In genomic region chr19:49847731-49848696, GRCh38 we compare ENCODE assay signal across 10 cellular contexts. TPM values are rescaled to one million over a fixed set of nuclear protein-coding genes. Genes with fewer than 3 reads are reported as not detected.
DNase-seq lines count a peak whose midpoint lies in the region; ATAC-seq, FAIRE-seq and TF ChIP-seq lines count a peak whose summit lies in the region.
"Had no signal": no experiment of that assay in that cellular context is flagged by ENCODE, and none has a peak within 500 bp of the region (broad histone marks: within the 10 kb centered on the region; RNA-seq: fewer than 3 reads in every experiment).

No MANE protein-coding gene starts in this region.

- H3K27ac ChIP-seq in keratinocyte (ENCODE audit: control insufficient read depth, insufficient read depth, low read length) (peak overlapping the region; percentile 24), colonic mucosa (no peak overlapping the region)
- H3K27ac ChIP-seq: uterus, VCaP had no signal

- H3K27me3 ChIP-seq in keratinocyte (ENCODE audit: control insufficient read depth, extremely low read depth, insufficient read depth, low read length) (no peaks in the 10 kb centered on the region), colonic mucosa (no peaks in the 10 kb centered on the region)
- H3K27me3 ChIP-seq: uterus had no signal

- FAIRE-seq in keratinocyte (lab: Jason Lieb, UNC) = peak; percentile 49

- TF ChIP-seq CTCF in WTC11 (IDR thresholded peaks at IDR 0.05) (no peak), keratinocyte (optimal IDR thresholded peaks at IDR 0.05 in 1 of 3, IDR thresholded peaks at IDR 0.05 in 1 of 3, conservative IDR thresholded peaks at IDR 0.05 in 1 of 3; ENCODE audit: extremely low read depth in 1 of 3, insufficient read depth in 2 of 3, low read length in 3 of 3) (no peak), colonic mucosa (IDR thresholded peaks at IDR 0.05) (no peak)

- H3K9ac ChIP-seq in keratinocyte (ENCODE audit: control insufficient read depth, extremely low read depth, insufficient read depth, low read length) = no peak overlapping the region
- H3K9ac ChIP-seq in colonic mucosa (ENCODE audit: low read depth in 2 of 2, low read length in 2 of 2) = no peak overlapping the region

- dilution Hi-C loops in keratinocyte (cut with MboI; ENCODE audit: extremely low pct_ligation_motif_present, low sequenced_read_pairs) = no loop called here

- peak overlapping the region; percentile 47 for H3K4me2 ChIP-seq in keratinocyte (ENCODE audit: control insufficient read depth, extremely low read depth, insufficient read depth, low read depth, low read length)

- CTCF ChIA-PET in WTC11 (lab: Charles Lee) = interaction anchor here (1.2 kb wide), 1 partner anchor 35 kb away, joined by 4 read pairs; the partner anchor contains the start of gene FUZ

- H3K36me3 Mint-ChIP-seq in WTC11 = peaks cover 21% of the 10 kb centered on the region

- H3K36me3 ChIP-seq in keratinocyte (ENCODE audit: control insufficient read depth in 2 of 2, extremely low read depth in 1 of 2, insufficient read depth in 2 of 2, low read length in 2 of 2) (no peaks in the 10 kb centered on the region), colonic mucosa (no peaks in the 10 kb centered on the region)
- H3K36me3 ChIP-seq: uterus had no signal

- H3K4me1 ChIP-seq in keratinocyte (ENCODE audit: control insufficient read depth, extremely low read depth, insufficient read depth, low read length) (peaks cover 24% of the 10 kb centered on the region), colonic mucosa (peaks cover 7% of the 10 kb centered on the region)

- H3K79me2 ChIP-seq in keratinocyte (ENCODE audit: control insufficient read depth, insufficient read depth, low read length) = peaks cover 9% of the 10 kb centered on the region

- H3K4me3 ChIP-seq in keratinocyte (ENCODE audit: control insufficient read depth in 2 of 3, extremely low read depth in 1 of 3, insufficient read depth in 2 of 3, low read depth in 1 of 3, low read length in 3 of 3) (no peak overlapping the region), colonic mucosa (no peak overlapping the region)
- H3K4me3 ChIP-seq: uterus had no signal

- POLR2A ChIA-PET in WTC11 (lab: Charles Lee) = interaction anchor here (1.0 kb wide), 1 partner anchor 17 kb away, joined by 5 read pairs; no protein-coding TSS in a partner anchor

- no peak overlapping the region for H2AFZ ChIP-seq in keratinocyte (ENCODE audit: control insufficient read depth, low read length)

- H3K9me3 ChIP-seq in keratinocyte (ENCODE audit: control insufficient read depth, low read depth, low read length) (no peaks in the 10 kb centered on the region), colonic mucosa (no peaks in the 10 kb centered on the region)
- H3K9me3 ChIP-seq: uterus had no signal

- intact Hi-C loops in colonic mucosa (cut with DNase I) = no loop called here

- no peak for TF ChIP-seq EP300 in Ishikawa (IDR thresholded peaks at IDR 0.05; ENCODE audit: borderline replicate concordance)

- no peak overlapping the region for H3K4me3 Mint-ChIP-seq in WTC11

- ATAC-seq in WTC11 (no peak), HG02759 (IDR thresholded peaks at IDR 0.05; ENCODE audit: unreplicated experiment) (no peak)

- H3K9me1 ChIP-seq in keratinocyte (ENCODE audit: control insufficient read depth, extremely low read depth, insufficient read depth, low read length) = no peaks in the 10 kb centered on the region

- TF ChIP-seq RAD21 in Ishikawa (IDR thresholded peaks at IDR 0.05; ENCODE audit: low read depth) = no peak

- peaks cover 20% of the 10 kb centered on the region for H3K4me1 Mint-ChIP-seq in WTC11

- DNase-seq in CD1c-positive myeloid dendritic cell (ENCODE audit: extremely low spot score) = peak; percentile 72
- no peak for DNase-seq in WTC11 (ENCODE audit: low spot score)
- no peak for DNase-seq in keratinocyte (ENCODE audit: low read depth, low spot score)
- DNase-seq in cerebellar cortex (ENCODE audit: low spot score) = no peak
- DNase-seq in colonic mucosa = no peak
- no peak for DNase-seq in Ammon's horn (ENCODE audit: low spot score)
- DNase-seq: uterus had no signal

- H3K9me3 Mint-ChIP-seq in WTC11 = peaks cover 10% of the 10 kb centered on the region

- no peak overlapping the region for H3K27ac Mint-ChIP-seq in WTC11

- peaks cover 3% of the 10 kb centered on the region for H4K20me1 ChIP-seq in keratinocyte (ENCODE audit: control insufficient read depth, extremely low read depth, insufficient read depth, low read length)

- H3K27me3 Mint-ChIP-seq in WTC11 (ENCODE audit: low read depth) = peaks cover 3% of the 10 kb centered on the region; the same call in 1 of the 2 replicates

TF ChIP-seq in Ishikawa, 13 proteins besides CTCF, POLR2A, EP300 and RAD21 (continues in another document):
- TF ChIP-seq TEAD4 (IDR thresholded peaks at IDR 0.05) = no peak
- TF ChIP-seq MAX (IDR thresholded peaks at IDR 0.05) = peak; percentile 12

TF ChIP-seq in WTC11, 78 proteins besides CTCF, POLR2A, EP300 and RAD21 (continues in another document):
- TF ChIP-seq ZBTB43 (CRISPR knock-in tag; IDR thresholded peaks at IDR 0.05) = no peak

RNA-seq across cellular contexts. Expression of gene PTOV1, which starts 2.9 kb away (rescaled TPM):
- total RNA-seq in WTC11 (2021) (296 to 316 TPM (median 306 TPM) in 3 replicates), colonic mucosa (100 to 1,000 TPM; 109 to 128 TPM)
- 22.9 to 49.0 TPM (median 32.1 TPM) in 3 replicates for polyA plus RNA-seq in keratinocyte
- polyA plus RNA-seq in keratinocyte (2011; ENCODE audit: low read depth) = 54.8 TPM
- polyA plus RNA-seq in keratinocyte (2011; cell fraction: cytosol; rRNA removed) = 22.2 and 39.2 TPM in 2 replicates
- polyA plus RNA-seq in keratinocyte (2011; cell fraction: nucleus; rRNA removed) = 59.3 and 74.1 TPM in 2 replicates
- polyA plus RNA-seq in keratinocyte (2012; ENCODE audit: low replicate concordance) = 74.8 and 79.1 TPM in 2 replicates
- 39.9 to 100 TPM (median 40.4 TPM) in 3 replicates for polyA minus RNA-seq in keratinocyte
- polyA minus RNA-seq in keratinocyte (2011; cell fraction: cytosol; rRNA and poly(A)+ RNA removed) = 84.6 TPM
- polyA minus RNA-seq in keratinocyte (2011; cell fraction: nucleus; rRNA and poly(A)+ RNA removed) = 26.4 and 29.0 TPM in 2 replicates

RNA-seq across cellular contexts. Expression of gene PNKP, which starts 19.4 kb away (rescaled TPM):
- 133 to 146 TPM (median 142 TPM) in 3 replicates for total RNA-seq in WTC11 (2021)
- polyA plus RNA-seq in keratinocyte = 19.3 to 26.4 TPM (median 19.6 TPM) in 3 replicates
- 12.0 TPM for polyA plus RNA-seq in keratinocyte (2011; ENCODE audit: low read depth)
- 6.5 and 15.1 TPM in 2 replicates for polyA plus RNA-seq in keratinocyte (2011; cell fraction: cytosol; rRNA removed)
- polyA plus RNA-seq in keratinocyte (2011; cell fraction: nucleus; rRNA removed) = 58.6 and 72.5 TPM in 2 replicates
- 20.7 and 36.0 TPM in 2 replicates for polyA plus RNA-seq in keratinocyte (2012; ENCODE audit: low replicate concordance)
- polyA minus RNA-seq in keratinocyte = 12.3 to 38.4 TPM (median 17.5 TPM) in 3 replicates
- 22.1 TPM for polyA minus RNA-seq in keratinocyte (2011; cell fraction: cytosol; rRNA and poly(A)+ RNA removed)
- polyA minus RNA-seq in keratinocyte (2011; cell fraction: nucleus; rRNA and poly(A)+ RNA removed) = 29.1 and 33.6 TPM in 2 replicates
- 100 to 1,000 TPM in 1 of 2 donors, 10 to 100 TPM in 1; 53.7 to 137 TPM for total RNA-seq in colonic mucosa

RNA-seq across cellular contexts. Expression of gene AKT1S1, which starts 29.1 kb away (rescaled TPM):
- total RNA-seq in WTC11 (2021) = 41.9 to 47.8 TPM (median 46.5 TPM) in 3 replicates
- polyA plus RNA-seq in keratinocyte = 27.2 to 43.8 TPM (median 28.8 TPM) in 3 replicates
- 12.1 TPM for polyA plus RNA-seq in keratinocyte (2011; ENCODE audit: low read depth)
- polyA plus RNA-seq in keratinocyte (2011; cell fraction: cytosol; rRNA removed) = 35.0 and 54.7 TPM in 2 replicates
- polyA plus RNA-seq in keratinocyte (2011; cell fraction: nucleus; rRNA removed) = 35.4 and 46.8 TPM in 2 replicates
- polyA plus RNA-seq in keratinocyte (2012; ENCODE audit: low replicate concordance) = 31.8 and 54.4 TPM in 2 replicates
- polyA minus RNA-seq in keratinocyte = 15.9 to 41.5 TPM (median 21.8 TPM) in 3 replicates
- polyA minus RNA-seq in keratinocyte (2011; cell fraction: cytosol; rRNA and poly(A)+ RNA removed) = 43.9 TPM
- 12.0 and 15.3 TPM in 2 replicates for polyA minus RNA-seq in keratinocyte (2011; cell fraction: nucleus; rRNA and poly(A)+ RNA removed)
- 10 to 100 TPM; 32.7 to 74.9 TPM for total RNA-seq in colonic mucosa

RNA-seq across cellular contexts. Expression of gene TBC1D17, which starts 29.5 kb away (rescaled TPM):
- total RNA-seq in WTC11 (2021) = 44.4 to 52.8 TPM (median 46.7 TPM) in 3 replicates
- 9.0 to 25.6 TPM (median 9.4 TPM) in 3 replicates for polyA plus RNA-seq in keratinocyte
- polyA plus RNA-seq in keratinocyte (2011; ENCODE audit: low read depth) = 5.1 TPM
- 15.5 and 20.2 TPM in 2 replicates for polyA plus RNA-seq in keratinocyte (2011; cell fraction: cytosol; rRNA removed)
- polyA plus RNA-seq in keratinocyte (2011; cell fraction: nucleus; rRNA removed) = 19.6 and 29.7 TPM in 2 replicates
- polyA plus RNA-seq in keratinocyte (2012; ENCODE audit: low replicate concordance) = 22.6 and 24.6 TPM in 2 replicates
- 9.2 to 31.4 TPM (median 11.6 TPM) in 3 replicates for polyA minus RNA-seq in keratinocyte
- 19.8 TPM for polyA minus RNA-seq in keratinocyte (2011; cell fraction: cytosol; rRNA and poly(A)+ RNA removed)
- 12.9 and 17.7 TPM in 2 replicates for polyA minus RNA-seq in keratinocyte (2011; cell fraction: nucleus; rRNA and poly(A)+ RNA removed)
- total RNA-seq in colonic mucosa = 10 to 100 TPM; 29.4 to 33.7 TPM

RNA-seq across cellular contexts. Expression of gene MED25, which starts 29.9 kb away (rescaled TPM):
- total RNA-seq in WTC11 (2021) = 80.2 to 81.2 TPM (median 81.2 TPM) in 3 replicates
- 12.5 to 37.0 TPM (median 13.9 TPM) in 3 replicates for polyA plus RNA-seq in keratinocyte
- 20.1 TPM for polyA plus RNA-seq in keratinocyte (2011; ENCODE audit: low read depth)
- 20.7 and 27.7 TPM in 2 replicates for polyA plus RNA-seq in keratinocyte (2011; cell fraction: cytosol; rRNA removed)
- polyA plus RNA-seq in keratinocyte (2011; cell fraction: nucleus; rRNA removed) = 58.1 and 61.4 TPM in 2 replicates
- polyA plus RNA-seq in keratinocyte (2012; ENCODE audit: low replicate concordance) = 27.4 and 33.9 TPM in 2 replicates
- polyA minus RNA-seq in keratinocyte = 22.8 to 132 TPM (median 30.2 TPM) in 3 replicates
- polyA minus RNA-seq in keratinocyte (2011; cell fraction: cytosol; rRNA and poly(A)+ RNA removed) = 34.0 TPM
- polyA minus RNA-seq in keratinocyte (2011; cell fraction: nucleus; rRNA and poly(A)+ RNA removed) = 20.8 and 31.6 TPM in 2 replicates
- 10 to 100 TPM; 46.1 to 77.2 TPM for total RNA-seq in colonic mucosa
